ENCODE assay signal across 14 cellular contexts in genomic region chr2:213751446-213751845, GRCh38.
A peak's percentile ranks its signal among the peaks of the same experiment; 100 is the strongest.
DNase-seq lines count a peak whose midpoint lies in the region; ATAC-seq and TF ChIP-seq lines count a peak whose summit lies in the region.
"Had no signal": no experiment of that assay in that cellular context is flagged by ENCODE, and none has a peak within 500 bp of the region (broad histone marks: within the 10 kb centered on the region; RNA-seq: fewer than 3 reads in every experiment).

No MANE protein-coding gene starts in this region.

- no peak overlapping the region for H3K27ac Mint-ChIP-seq in CD14-positive monocyte
- H3K27ac Mint-ChIP-seq: activated CD8-positive, alpha-beta T cell treated with anti-CD3 and anti-CD28 coated beads, Interleukin-2, amount 10 ng/mL, durations not matched to agents 7 days and 5 days; T-helper 2 cell treated with Interferon-gamma antibody and Interleukin-4, amounts not matched to agents 5 μg/mL and 100 μg/mL, for 36 hours had no signal

- CTCF ChIA-PET in GM10248 (lab: Yijun Ruan, JAX) (interaction anchor here (1.3 to 1.8 kb wide), 3 partner anchors 15 to 56 kb away, joined by 5 to 6 read pairs (median 6); no protein-coding TSS in a partner anchor), A673 (lab: Charles Lee) (no interaction called here)

- H3K27me3 Mint-ChIP-seq in CD14-positive monocyte (ENCODE audit: low read depth in 3 of 3) = no peaks in the 10 kb centered on the region

- no peak overlapping the region for H3K4me3 Mint-ChIP-seq in CD14-positive monocyte
- H3K4me3 Mint-ChIP-seq: activated CD8-positive, alpha-beta T cell treated with anti-CD3 and anti-CD28 coated beads, Interleukin-2, amount 10 ng/mL, durations not matched to agents 7 days and 5 days; T-helper 2 cell treated with Interferon-gamma antibody and Interleukin-4, amounts not matched to agents 5 μg/mL and 100 μg/mL, for 36 hours had no signal

- H3K9me3 Mint-ChIP-seq in CD14-positive monocyte = peaks cover 0 to 2% (median 0%) of the 10 kb centered on the region in 7 donors
- H3K9me3 Mint-ChIP-seq: T-helper 2 cell treated with Interferon-gamma antibody and Interleukin-4, amounts not matched to agents 5 μg/mL and 100 μg/mL, for 36 hours had no signal

- H3K27me3 ChIP-seq in A673 (replicated peaks; ENCODE audit: insufficient read depth, low read depth, low read length, poor library complexity) = no peaks in the 10 kb centered on the region

- no peaks in the 10 kb centered on the region for H3K36me3 Mint-ChIP-seq in CD14-positive monocyte

- H3K9me3 ChIP-seq in A673 (ENCODE audit: low read depth, low read length, poor library complexity, severe bottlenecking) = no peaks in the 10 kb centered on the region
- H3K9me3 ChIP-seq: prostate gland, thoracic aorta had no signal

- TF ChIP-seq CTCF in GM10248 (IDR thresholded peaks at IDR 0.05; ENCODE audit: control extremely low read depth, extremely low read depth, low read depth, missing control alignments) (no peak), CD14-positive monocyte (IDR thresholded peaks at IDR 0.05) (no peak), A673 (conservative IDR thresholded peaks at IDR 0.05; ENCODE audit: low read depth, low read length) (no peak)

- no peaks in the 10 kb centered on the region for H3K4me1 Mint-ChIP-seq in CD14-positive monocyte

- BruUV-seq in A673 (replicated peaks; lab: Mats Ljungman, UMichigan) = no TSS peak

- H3K36me3 ChIP-seq in A673 (ENCODE audit: insufficient read depth, low read length, poor library complexity, severe bottlenecking) = no peaks in the 10 kb centered on the region
- H3K36me3 ChIP-seq: prostate gland, thoracic aorta had no signal

- DNase-seq in GM10248 (ENCODE audit: extremely low spot score) (peak; percentile 57), NCI-H146 (lab: John Stamatoyannopoulos, UW) (no peak), CD14-positive monocyte (ENCODE audit: low spot score) (no peak), A673 (ENCODE audit: low spot score) (no peak), NCI-H524 treated with DMSO at 0.1 percent for 48 hours (lab: John Stamatoyannopoulos, UW) (no peak)
- DNase-seq: activated CD8-positive, alpha-beta T cell treated with anti-CD3 and anti-CD28 coated beads, Interleukin-2, amount 10 ng/mL, durations not matched to agents 7 days and 5 days; DND-41; MM.1S had no signal

- POLR2A ChIA-PET in GM10248 (lab: Yijun Ruan, JAX) (no interaction called here), A673 (lab: Charles Lee; ENCODE audit: low non-redundant PET) (no interaction called here)

- peaks cover 4% of the 10 kb centered on the region for H3K4me1 ChIP-seq in A673 (ENCODE audit: insufficient read depth, low read length, poor library complexity, severe bottlenecking)
- H3K4me1 ChIP-seq: prostate gland had no signal

- no peak overlapping the region for H3K4me3 ChIP-seq in A673 (ENCODE audit: low read depth, low read length, poor library complexity, severe bottlenecking)
- H3K4me3 ChIP-seq: prostate gland, thoracic aorta had no signal

- intact Hi-C loops in CD14-positive monocyte (cut with micrococcal nuclease) (no loop called here), A673 (cut with micrococcal nuclease; ENCODE audit: unreplicated experiment) (no loop called here)

- ATAC-seq in GM19351 (IDR thresholded peaks at IDR 0.05; ENCODE audit: unreplicated experiment) (peak; percentile 95), HG02642 (IDR thresholded peaks at IDR 0.05; ENCODE audit: poor library complexity, unreplicated experiment) (peak; percentile 93), HG03457 (IDR thresholded peaks at IDR 0.05; ENCODE audit: unreplicated experiment) (peak; percentile 64)
- ATAC-seq: activated CD8-positive, alpha-beta T cell treated with anti-CD3 and anti-CD28 coated beads, Interleukin-2, amount 10 ng/mL, durations not matched to agents 7 days and 5 days had no signal

- no peak overlapping the region for H3K27ac ChIP-seq in A673 (ENCODE audit: low read depth, low read length, poor library complexity, severe bottlenecking)
- H3K27ac ChIP-seq: prostate gland, thoracic aorta had no signal
